In genomic region chr1:19866758-19867157, GRCh38 we compare ENCODE assay signal across 21 cellular contexts. TPM values are rescaled to one million over a fixed set of nuclear protein-coding genes. Genes with fewer than 3 reads are reported as not detected.
DNase-seq lines count a peak whose midpoint lies in the region; ATAC-seq, FAIRE-seq and TF ChIP-seq lines count a peak whose summit lies in the region.
"Had no signal": no experiment of that assay in that cellular context is flagged by ENCODE, and none has a peak within 500 bp of the region (broad histone marks: within the 10 kb centered on the region; RNA-seq: fewer than 3 reads in every experiment).

No MANE protein-coding gene starts in this region.

- H3K9ac ChIP-seq in HepG2 (ENCODE audit: insufficient read depth, low read depth, low read length), result no peak overlapping the region

- peak; percentile 73 for DNase-seq in HFFc6
- peak; percentile 25 to 67 for DNase-seq in PC-9
- DNase-seq in hepatic stellate cell (ENCODE audit: low spot score), result peak; percentile 47
- DNase-seq in HepG2 (ENCODE audit: low spot score), result no peak
- DNase-seq in head of caudate nucleus, result no peak
- DNase-seq in activated T-helper 2 cell treated with anti-CD3 and anti-CD28 coated beads, Interferon-gamma antibody, Interleukin-2, Interleukin-4, amounts not matched to agents 10 μg/mL and 5 μg/mL and 100 μg/mL, durations not matched to agents 14 hours and 24 hours and 36 hours (ENCODE audit: low spot score), result no peak
- DNase-seq: activated CD4-positive, alpha-beta T cell treated with anti-CD3 and anti-CD28 coated beads for 4 hours; activated T-cell treated with anti-CD3 and anti-CD28 coated beads, Interleukin-2, amount 50 U/mL, for 4 hours; aorta; dermis blood vessel endothelial cell; Kasumi-1; NCI-H226; upper lobe of left lung had no signal

- no peaks in the 10 kb centered on the region; the same call in 1 of the 2 replicates for H3F3A ChIP-seq in PC-9 (ENCODE audit: insufficient read depth, low read depth)

- H3K4me3 Mint-ChIP-seq in HFFc6, result no peak overlapping the region
- no peak overlapping the region for H3K4me3 Mint-ChIP-seq in activated T-helper 2 cell treated with anti-CD3 and anti-CD28 coated beads, Interferon-gamma antibody, Interleukin-2, Interleukin-4, amounts not matched to agents 10 μg/mL and 5 μg/mL and 100 μg/mL, durations not matched to agents 14 hours and 24 hours and 36 hours (ENCODE audit: low read depth)
- H3K4me3 Mint-ChIP-seq: activated T-cell treated with anti-CD3 and anti-CD28 coated beads, Interleukin-2, amount 50 U/mL, for 4 hours had no signal

- H3K4me2 ChIP-seq in PC-9, result peak overlapping the region; percentile 30; the same call in 1 of the 2 replicates
- H3K4me2 ChIP-seq in HepG2 (ENCODE audit: low read depth, low read length), result no peak overlapping the region

- in situ Hi-C loops in HepG2 (cut with HindIII; ENCODE audit: extremely low pct_ligation_motif_present, low pct_unique_long_range_greater_than_20kb), result loop anchor here (5.0 kb wide), 1 partner anchor 104 kb away; no protein-coding TSS in a partner anchor

- BruUV-seq in PC-9 (replicated peaks; lab: Mats Ljungman, UMichigan), result no TSS peak
- no TSS peak for BruUV-seq in HepG2 (replicated peaks; lab: Mats Ljungman, UMichigan)

- POLR2A ChIA-PET in PC-9 (lab: Charles Lee; ENCODE audit: unreplicated experiment) (interaction anchor here (0.6 kb wide), 1 partner anchor 15 kb away, joined by 3 read pairs; the partner anchor contains the start of gene OTUD3), HepG2 (lab: Yijun Ruan, JAX) (no interaction called here)

- FAIRE-seq in HepG2 (lab: Jason Lieb, UNC), result no peak

- H3K79me2 ChIP-seq in ACC112 (ENCODE audit: control insufficient read depth, insufficient read depth, low read length, unreplicated experiment) (no peaks in the 10 kb centered on the region), PC-9 (ENCODE audit: low read depth) (no peaks in the 10 kb centered on the region), HepG2 (ENCODE audit: insufficient read depth, low read length) (no peaks in the 10 kb centered on the region)

- H3K27me3 ChIP-seq in ACC112 (ENCODE audit: insufficient read depth, low read length) (no peaks in the 10 kb centered on the region), PC-9 (ENCODE audit: insufficient read depth, low read depth) (no peaks in the 10 kb centered on the region), HepG2 (ENCODE audit: control insufficient read depth in 1 of 2, insufficient read depth in 2 of 2, low read length in 2 of 2) (0 out of 5 replicates have a peak, but pooled peaks cover 0 to 7% of the 10 kb centered on the region in 2 experiments)
- H3K27me3 ChIP-seq: upper lobe of left lung had no signal

- H3K4me1 Mint-ChIP-seq in HFFc6 (ENCODE audit: low read depth), result peaks cover 68% of the 10 kb centered on the region
- no peaks in the 10 kb centered on the region for H3K4me1 Mint-ChIP-seq in activated T-helper 2 cell treated with anti-CD3 and anti-CD28 coated beads, Interferon-gamma antibody, Interleukin-2, Interleukin-4, amounts not matched to agents 10 μg/mL and 5 μg/mL and 100 μg/mL, durations not matched to agents 14 hours and 24 hours and 36 hours (ENCODE audit: low read depth)

- H2AFZ ChIP-seq in ACC112 (ENCODE audit: low read length, unreplicated experiment), result peak overlapping the region; percentile 57
- no peak overlapping the region for H2AFZ ChIP-seq in PC-9
- no peak overlapping the region for H2AFZ ChIP-seq in HepG2 (ENCODE audit: low read length)

- H3K4me3 ChIP-seq in ACC112 (ENCODE audit: low read depth, low read length), result no peak overlapping the region
- H3K4me3 ChIP-seq in PC-9, result no peak overlapping the region
- no peak overlapping the region for H3K4me3 ChIP-seq in HepG2 (replicated peaks in 1 of 3; ENCODE audit: insufficient read depth in 1 of 3, low read depth in 2 of 3, low read length in 3 of 3)
- H3K4me3 ChIP-seq: prostate gland, upper lobe of left lung had no signal

- no peak for TF ChIP-seq EP300 in HepG2 (IDR thresholded peaks at IDR 0.05; ENCODE audit: low read depth in 2 of 2, low read length in 2 of 2)
- TF ChIP-seq EP300 in HepG2 (CRISPR knock-in tag; IDR thresholded peaks at IDR 0.05; ENCODE audit: borderline replicate concordance), result no peak

- WGBS in HepG2 (ENCODE audit: low lambda C conversion rate), result 0% methylated on average over 1 of the region's 1 CpG

- intact Hi-C loops in PC-9 (cut with micrococcal nuclease; ENCODE audit: unreplicated experiment), result loop anchor here (10.0 kb wide), 1 partner anchor 62 kb away; no protein-coding TSS in a partner anchor
- intact Hi-C loops in HepG2 (cut with micrococcal nuclease; ENCODE audit: unreplicated experiment), result no loop called here
- intact Hi-C loops in head of caudate nucleus (cut with DNase I), result no loop called here
- intact Hi-C loops in activated T-helper 2 cell treated with anti-CD3 and anti-CD28 coated beads, Interferon-gamma antibody, Interleukin-2, Interleukin-4, amounts not matched to agents 10 μg/mL and 5 μg/mL and 100 μg/mL, durations not matched to agents 14 hours and 24 hours and 36 hours (cut with micrococcal nuclease), result no loop called here

- no peaks in the 10 kb centered on the region; the same call in 1 of the 2 replicates for H3K27me3 Mint-ChIP-seq in HFFc6 (ENCODE audit: insufficient read depth)
- H3K27me3 Mint-ChIP-seq in activated T-helper 2 cell treated with anti-CD3 and anti-CD28 coated beads, Interferon-gamma antibody, Interleukin-2, Interleukin-4, amounts not matched to agents 10 μg/mL and 5 μg/mL and 100 μg/mL, durations not matched to agents 14 hours and 24 hours and 36 hours (ENCODE audit: low read depth), result peaks cover 23% of the 10 kb centered on the region

- H3K9me2 ChIP-seq in PC-9 (ENCODE audit: insufficient read depth), result no peaks in the 10 kb centered on the region

- peak overlapping the region; percentile 16; the same call in 1 of the 2 replicates for H3K27ac Mint-ChIP-seq in HFFc6
- H3K27ac Mint-ChIP-seq in activated T-helper 2 cell treated with anti-CD3 and anti-CD28 coated beads, Interferon-gamma antibody, Interleukin-2, Interleukin-4, amounts not matched to agents 10 μg/mL and 5 μg/mL and 100 μg/mL, durations not matched to agents 14 hours and 24 hours and 36 hours, result no peak overlapping the region

- peak overlapping the region; percentile 16; the same call in 1 of the 2 replicates for H3K27ac ChIP-seq in ACC112 (ENCODE audit: low read depth, low read length)
- H3K27ac ChIP-seq in PC-9, result no peak overlapping the region
- no peak overlapping the region for H3K27ac ChIP-seq in HepG2 (ENCODE audit: extremely low read length, insufficient read depth, low read length)
- H3K27ac ChIP-seq: prostate gland, RWPE1, upper lobe of left lung had no signal

- TF ChIP-seq CTCF in HFFc6 (IDR thresholded peaks at IDR 0.05), result no peak
- no peak for TF ChIP-seq CTCF in PC-9 (conservative IDR thresholded peaks at IDR 0.05)
- TF ChIP-seq CTCF in HepG2 (CRISPR knock-in tag; IDR thresholded peaks at IDR 0.05), result no peak

- no peaks in the 10 kb centered on the region for H4K20me1 ChIP-seq in PC-9 (ENCODE audit: insufficient read depth)
- no peaks in the 10 kb centered on the region for H4K20me1 ChIP-seq in HepG2 (ENCODE audit: insufficient read depth, low read length)

- peaks cover 37% of the 10 kb centered on the region for H3K4me1 ChIP-seq in ACC112 (ENCODE audit: control insufficient read depth, insufficient read depth, low read length, unreplicated experiment)
- H3K4me1 ChIP-seq in PC-9 (replicated peaks; ENCODE audit: insufficient read depth), result peaks cover 12% of the 10 kb centered on the region
- H3K4me1 ChIP-seq in HepG2 (ENCODE audit: insufficient read depth, low read length), result peaks cover 13% of the 10 kb centered on the region
- H3K4me1 ChIP-seq: prostate gland, upper lobe of left lung had no signal

- no peaks in the 10 kb centered on the region for H3K36me3 ChIP-seq in ACC112 (ENCODE audit: insufficient read depth, low read length)
- no peaks in the 10 kb centered on the region for H3K36me3 ChIP-seq in PC-9 (ENCODE audit: low read depth)
- H3K36me3 ChIP-seq in HepG2 (replicated peaks in 1 of 2; ENCODE audit: control insufficient read depth in 1 of 2, insufficient read depth in 2 of 2, low read length in 2 of 2), result no peaks in the 10 kb centered on the region
- H3K36me3 ChIP-seq: prostate gland, upper lobe of left lung had no signal

- CTCF ChIA-PET in PC-9 (lab: Charles Lee) (no interaction called here), HepG2 (lab: Yijun Ruan, JAX; ENCODE audit: low intra/inter-chr PET ratio, low total read pairs) (no interaction called here)

- TF ChIP-seq RAD21 in HepG2 (CRISPR knock-in tag; IDR thresholded peaks at IDR 0.05), result no peak

- H3K9me3 Mint-ChIP-seq in HFFc6, result peaks cover 8% of the 10 kb centered on the region
- H3K9me3 Mint-ChIP-seq in activated T-helper 2 cell treated with anti-CD3 and anti-CD28 coated beads, Interferon-gamma antibody, Interleukin-2, Interleukin-4, amounts not matched to agents 10 μg/mL and 5 μg/mL and 100 μg/mL, durations not matched to agents 14 hours and 24 hours and 36 hours, result peaks cover 5% of the 10 kb centered on the region

- H3K9me3 ChIP-seq in PC-9 (ENCODE audit: insufficient read depth, low read depth), result peaks cover 7% of the 10 kb centered on the region; the same call in 1 of the 2 replicates
- no peaks in the 10 kb centered on the region; the same call in 1 of the 2 replicates for H3K9me3 ChIP-seq in HepG2 (ENCODE audit: low read length)
- H3K9me3 ChIP-seq: prostate gland had no signal

- no peak for TF ChIP-seq POLR2A in HepG2 (IDR thresholded peaks at IDR 0.05; ENCODE audit: insufficient read depth in 1 of 2, low read depth in 2 of 2, low read length in 2 of 2)

- H3K36me3 Mint-ChIP-seq in HFFc6 (ENCODE audit: low read depth), result peaks cover 6% of the 10 kb centered on the region
- no peaks in the 10 kb centered on the region for H3K36me3 Mint-ChIP-seq in activated T-helper 2 cell treated with anti-CD3 and anti-CD28 coated beads, Interferon-gamma antibody, Interleukin-2, Interleukin-4, amounts not matched to agents 10 μg/mL and 5 μg/mL and 100 μg/mL, durations not matched to agents 14 hours and 24 hours and 36 hours (ENCODE audit: low read depth)

- ATAC-seq in HepG2, result no peak
- no peak for ATAC-seq in GM18519 (IDR thresholded peaks at IDR 0.05; ENCODE audit: low FRiP score, unreplicated experiment)
- ATAC-seq: activated T-cell treated with anti-CD3 and anti-CD28 coated beads, Interleukin-2, amount 50 U/mL, for 4 hours had no signal

RNA-seq across cellular contexts. Expression of gene OTUD3, which starts 15.4 kb away (rescaled TPM):
- 1 to 10 TPM; 5.4 to 8.3 (median 7.5) TPM for total RNA-seq in HFFc6 (2021; fragmentation: NEBNext Ultra II Directional; extraction: Animal tissue kit (Norgen Biotek cat#: 25700))
- total RNA-seq in PC-9 (2021) (8.5 and 9.7 TPM in 2 replicates), HepG2 (2016; rRNA removed; fragmentation: Illumina TruSeq; extraction: Trizol) (5.2 and 7.5 TPM in 2 replicates)
- 4.1 and 7.5 TPM in 2 replicates for total RNA-seq in HepG2 (2016; cell fraction: cytosol; rRNA removed; fragmentation: Illumina TruSeq; extraction: Trizol; ENCODE audit: low read depth)
- total RNA-seq in HepG2 (2016; cell fraction: insoluble cytoplasmic fraction; rRNA removed; fragmentation: Illumina TruSeq; extraction: Trizol), result 5.4 and 7.4 TPM in 2 replicates
- total RNA-seq in HepG2 (2016; cell fraction: membrane; rRNA removed; fragmentation: Illumina TruSeq; extraction: Trizol), result 2.6 and 3.0 TPM in 2 replicates
- 13.6 and 19.6 TPM in 2 replicates for total RNA-seq in HepG2 (2016; cell fraction: nucleus; rRNA removed; fragmentation: Illumina TruSeq; extraction: Trizol)
- polyA plus RNA-seq in HepG2 (2011; rRNA removed), result 5.2 and 5.6 TPM in 2 replicates
- polyA plus RNA-seq in HepG2 (2011; cell fraction: cytosol; rRNA removed), result 1.9 and 2.3 TPM in 2 replicates
- polyA plus RNA-seq in HepG2 (2011; cell fraction: nucleus; rRNA removed), result 9.3 and 11.5 TPM in 2 replicates
- 3.5 and 4.2 TPM in 2 replicates for polyA plus RNA-seq in HepG2 (2012)
- polyA plus RNA-seq in HepG2 (2016; cell fraction: cytosol; fragmentation: Illumina TruSeq; extraction: Trizol; ENCODE audit: low read depth), result 0.17 and 0.50 TPM in 2 replicates
- 3.4 and 3.5 TPM in 2 replicates for polyA plus RNA-seq in HepG2 (2016; cell fraction: insoluble cytoplasmic fraction; fragmentation: Illumina TruSeq; extraction: Trizol; ENCODE audit: low read depth)
- 0.48 and 0.61 TPM in 2 replicates for polyA plus RNA-seq in HepG2 (2016; cell fraction: membrane; fragmentation: Illumina TruSeq; extraction: Trizol; ENCODE audit: low read depth)
- 23.6 and 27.3 TPM in 2 replicates for polyA plus RNA-seq in HepG2 (2016; cell fraction: nucleus; fragmentation: Illumina TruSeq; extraction: Trizol; ENCODE audit: insufficient read depth, low read depth)
- 6.5 and 7.6 TPM in 2 replicates for polyA minus RNA-seq in HepG2 (2011; rRNA and poly(A)+ RNA removed; ENCODE audit: low replicate concordance)
- polyA minus RNA-seq in HepG2 (2011; cell fraction: cytosol; rRNA and poly(A)+ RNA removed), result 2.0 and 3.2 TPM in 2 replicates
- 13.1 and 14.4 TPM in 2 replicates for polyA minus RNA-seq in HepG2 (2011; cell fraction: nucleus; rRNA and poly(A)+ RNA removed)
- total RNA-seq in activated T-helper 2 cell treated with anti-CD3 and anti-CD28 coated beads, Interferon-gamma antibody, Interleukin-2, Interleukin-4, amounts not matched to agents 10 μg/mL and 5 μg/mL and 100 μg/mL, durations not matched to agents 14 hours and 24 hours and 36 hours, result 10.0 and 12.6 TPM in 2 replicates

RNA-seq across cellular contexts. Expression of gene RNF186, which starts 51.7 kb away (rescaled TPM):
- not detected for total RNA-seq in HFFc6 (2021; fragmentation: NEBNext Ultra II Directional; extraction: Animal tissue kit (Norgen Biotek cat#: 25700))
- total RNA-seq in PC-9 (2021) (not detected in 2 replicates), HepG2 (2016; rRNA removed; fragmentation: Illumina TruSeq; extraction: Trizol) (0.20 TPM in 1 of 2 replicates, not detected in the other)
- total RNA-seq in HepG2 (2016; cell fraction: cytosol; rRNA removed; fragmentation: Illumina TruSeq; extraction: Trizol; ENCODE audit: low read depth), result 0.26 TPM in 1 of 2 replicates, not detected in the other
- 0.09 TPM in 1 of 2 replicates, not detected in the other for total RNA-seq in HepG2 (2016; cell fraction: insoluble cytoplasmic fraction; rRNA removed; fragmentation: Illumina TruSeq; extraction: Trizol)
- 0.12 TPM in 1 of 2 replicates, not detected in the other for total RNA-seq in HepG2 (2016; cell fraction: membrane; rRNA removed; fragmentation: Illumina TruSeq; extraction: Trizol)
- not detected in 2 replicates for total RNA-seq in HepG2 (2016; cell fraction: nucleus; rRNA removed; fragmentation: Illumina TruSeq; extraction: Trizol)
- 0.07 and 0.10 TPM in 2 replicates for polyA plus RNA-seq in HepG2 (2011; rRNA removed)
- 0.11 and 0.12 TPM in 2 replicates for polyA plus RNA-seq in HepG2 (2011; cell fraction: cytosol; rRNA removed)
- polyA plus RNA-seq in HepG2 (2011; cell fraction: nucleus; rRNA removed), result 0.28 TPM in 1 of 2 replicates, not detected in the other
- polyA plus RNA-seq in HepG2 (2012), result 0.34 and 0.55 TPM in 2 replicates
- 0.10 TPM in 1 of 2 replicates, not detected in the other for polyA plus RNA-seq in HepG2 (2016; cell fraction: cytosol; fragmentation: Illumina TruSeq; extraction: Trizol; ENCODE audit: low read depth)
- not detected in 2 replicates for polyA plus RNA-seq in HepG2 (2016; cell fraction: insoluble cytoplasmic fraction; fragmentation: Illumina TruSeq; extraction: Trizol; ENCODE audit: low read depth)
- not detected in 2 replicates for polyA plus RNA-seq in HepG2 (2016; cell fraction: membrane; fragmentation: Illumina TruSeq; extraction: Trizol; ENCODE audit: low read depth)
- polyA plus RNA-seq in HepG2 (2016; cell fraction: nucleus; fragmentation: Illumina TruSeq; extraction: Trizol; ENCODE audit: insufficient read depth, low read depth), result not detected in 2 replicates
- 0.12 TPM in 1 of 2 replicates, not detected in the other for polyA minus RNA-seq in HepG2 (2011; rRNA and poly(A)+ RNA removed; ENCODE audit: low replicate concordance)
- not detected in 2 replicates for polyA minus RNA-seq in HepG2 (2011; cell fraction: cytosol; rRNA and poly(A)+ RNA removed)
- not detected in 2 replicates for polyA minus RNA-seq in HepG2 (2011; cell fraction: nucleus; rRNA and poly(A)+ RNA removed)
- not detected in 2 replicates for total RNA-seq in activated T-helper 2 cell treated with anti-CD3 and anti-CD28 coated beads, Interferon-gamma antibody, Interleukin-2, Interleukin-4, amounts not matched to agents 10 μg/mL and 5 μg/mL and 100 μg/mL, durations not matched to agents 14 hours and 24 hours and 36 hours
- total RNA-seq: activated T-cell treated with anti-CD3 and anti-CD28 coated beads, Interleukin-2, amount 50 U/mL, for 4 hours; aorta; dermis blood vessel endothelial cell; fibroblast of lung; mononuclear cell; prostate gland; T-helper 2 cell treated with Interferon-gamma antibody and Interleukin-4, amounts not matched to agents 100 ng/mL and 5 ng/mL, for 36 hours; upper lobe of left lung had no signal
- polyA plus RNA-seq: AG04450, fibroblast of lung had no signal

RNA-seq across cellular contexts. Expression of gene PLA2G2E, which starts 56.7 kb away (rescaled TPM):
- not detected for total RNA-seq in HFFc6 (2021; fragmentation: NEBNext Ultra II Directional; extraction: Animal tissue kit (Norgen Biotek cat#: 25700))
- total RNA-seq in PC-9 (2021), result not detected in 2 replicates
- not detected in 2 replicates for total RNA-seq in HepG2 (2016; rRNA removed; fragmentation: Illumina TruSeq; extraction: Trizol)
- total RNA-seq in HepG2 (2016; cell fraction: cytosol; rRNA removed; fragmentation: Illumina TruSeq; extraction: Trizol; ENCODE audit: low read depth), result not detected in 2 replicates
- not detected in 2 replicates for total RNA-seq in HepG2 (2016; cell fraction: insoluble cytoplasmic fraction; rRNA removed; fragmentation: Illumina TruSeq; extraction: Trizol)
- not detected in 2 replicates for total RNA-seq in HepG2 (2016; cell fraction: membrane; rRNA removed; fragmentation: Illumina TruSeq; extraction: Trizol)
- not detected in 2 replicates for total RNA-seq in HepG2 (2016; cell fraction: nucleus; rRNA removed; fragmentation: Illumina TruSeq; extraction: Trizol)
- not detected in 2 replicates for polyA plus RNA-seq in HepG2 (2011; rRNA removed)
- polyA plus RNA-seq in HepG2 (2011; cell fraction: cytosol; rRNA removed), result not detected in 2 replicates
- polyA plus RNA-seq in HepG2 (2011; cell fraction: nucleus; rRNA removed), result 0.50 TPM in 1 of 2 replicates, not detected in the other
- not detected in 2 replicates for polyA plus RNA-seq in HepG2 (2012)
- polyA plus RNA-seq in HepG2 (2016; cell fraction: cytosol; fragmentation: Illumina TruSeq; extraction: Trizol; ENCODE audit: low read depth), result not detected in 2 replicates
- polyA plus RNA-seq in HepG2 (2016; cell fraction: insoluble cytoplasmic fraction; fragmentation: Illumina TruSeq; extraction: Trizol; ENCODE audit: low read depth), result not detected in 2 replicates
- not detected in 2 replicates for polyA plus RNA-seq in HepG2 (2016; cell fraction: membrane; fragmentation: Illumina TruSeq; extraction: Trizol; ENCODE audit: low read depth)
- not detected in 2 replicates for polyA plus RNA-seq in HepG2 (2016; cell fraction: nucleus; fragmentation: Illumina TruSeq; extraction: Trizol; ENCODE audit: insufficient read depth, low read depth)
- not detected in 2 replicates for polyA minus RNA-seq in HepG2 (2011; rRNA and poly(A)+ RNA removed; ENCODE audit: low replicate concordance)
- polyA minus RNA-seq in HepG2 (2011; cell fraction: cytosol; rRNA and poly(A)+ RNA removed), result not detected in 2 replicates
- polyA minus RNA-seq in HepG2 (2011; cell fraction: nucleus; rRNA and poly(A)+ RNA removed), result not detected in 2 replicates
- total RNA-seq in activated T-helper 2 cell treated with anti-CD3 and anti-CD28 coated beads, Interferon-gamma antibody, Interleukin-2, Interleukin-4, amounts not matched to agents 10 μg/mL and 5 μg/mL and 100 μg/mL, durations not matched to agents 14 hours and 24 hours and 36 hours, result not detected in 2 replicates
- total RNA-seq: activated T-cell treated with anti-CD3 and anti-CD28 coated beads, Interleukin-2, amount 50 U/mL, for 4 hours; aorta; dermis blood vessel endothelial cell; fibroblast of lung; mononuclear cell; prostate gland; T-helper 2 cell treated with Interferon-gamma antibody and Interleukin-4, amounts not matched to agents 100 ng/mL and 5 ng/mL, for 36 hours; upper lobe of left lung had no signal
- polyA plus RNA-seq: AG04450, aorta, fibroblast of lung had no signal

Comparison
In these comparisons a context has a peak if more than half of its experiments do, and no peak if none do; other contexts are left out.
1. DNase-seq: peak in HFFc6 (single experiment), PC-9 (2 of 2) and hepatic stellate cell (single experiment); none in HepG2 (single experiment), head of caudate nucleus (0 of 42) and activated T-helper 2 cell treated with anti-CD3 and anti-CD28 coated beads, Interferon-gamma antibody, Interleukin-2, Interleukin-4, amounts not matched to agents 10 μg/mL and 5 μg/mL and 100 μg/mL, durations not matched to agents 14 hours and 24 hours and 36 hours (single experiment).